ENCODE assay signal across 1 cellular context in the genomic region with DNA sequence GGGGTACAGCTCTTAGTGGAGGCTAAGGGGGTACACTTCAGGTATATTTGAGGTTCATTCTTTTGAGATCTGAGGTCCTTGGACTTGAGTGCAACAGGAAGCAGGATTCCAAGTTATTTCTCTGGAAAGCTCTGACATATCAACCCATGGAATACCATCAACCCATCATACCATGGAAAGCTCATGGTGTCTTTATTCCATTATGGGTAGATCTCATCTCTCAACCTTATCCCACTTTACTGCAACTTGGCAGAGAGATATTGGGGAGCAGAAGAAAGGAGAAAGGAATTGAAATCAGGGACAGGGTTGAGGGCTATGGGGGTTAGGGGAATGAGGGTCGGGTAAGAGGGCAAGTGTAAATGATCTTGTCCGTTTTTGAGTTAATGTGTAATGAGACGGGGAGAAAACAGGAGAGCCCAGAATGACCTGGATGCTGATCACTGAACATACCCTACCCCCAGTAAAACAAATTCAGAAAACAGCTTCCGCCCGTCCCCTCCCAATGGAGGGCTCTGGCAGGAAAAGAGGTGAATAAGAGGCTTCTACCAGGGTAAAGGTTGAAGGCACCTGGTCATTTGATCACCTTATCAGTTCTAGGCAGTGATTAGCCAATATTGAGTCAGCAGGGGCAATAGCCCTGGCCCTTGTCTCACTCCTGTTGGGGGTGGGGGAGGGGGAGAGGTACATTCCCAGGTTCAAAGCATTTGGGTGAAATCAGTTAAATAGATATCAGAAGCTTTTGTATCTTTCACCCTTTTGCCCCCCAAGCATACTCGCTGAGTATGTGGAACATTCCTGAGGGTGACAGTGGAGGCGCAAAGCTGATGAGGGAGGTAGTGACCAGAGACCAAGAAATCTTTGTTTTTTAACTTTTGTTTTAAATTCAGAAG.
TF ChIP-seq lines count a peak whose summit lies in the region.

No MANE protein-coding gene starts in this region.

TF ChIP-seq in HepG2, 621 proteins besides CTCF, POLR2A, EP300 and RAD21 (continued from another document and continues in another):
- TF ChIP-seq, protein P1, sequence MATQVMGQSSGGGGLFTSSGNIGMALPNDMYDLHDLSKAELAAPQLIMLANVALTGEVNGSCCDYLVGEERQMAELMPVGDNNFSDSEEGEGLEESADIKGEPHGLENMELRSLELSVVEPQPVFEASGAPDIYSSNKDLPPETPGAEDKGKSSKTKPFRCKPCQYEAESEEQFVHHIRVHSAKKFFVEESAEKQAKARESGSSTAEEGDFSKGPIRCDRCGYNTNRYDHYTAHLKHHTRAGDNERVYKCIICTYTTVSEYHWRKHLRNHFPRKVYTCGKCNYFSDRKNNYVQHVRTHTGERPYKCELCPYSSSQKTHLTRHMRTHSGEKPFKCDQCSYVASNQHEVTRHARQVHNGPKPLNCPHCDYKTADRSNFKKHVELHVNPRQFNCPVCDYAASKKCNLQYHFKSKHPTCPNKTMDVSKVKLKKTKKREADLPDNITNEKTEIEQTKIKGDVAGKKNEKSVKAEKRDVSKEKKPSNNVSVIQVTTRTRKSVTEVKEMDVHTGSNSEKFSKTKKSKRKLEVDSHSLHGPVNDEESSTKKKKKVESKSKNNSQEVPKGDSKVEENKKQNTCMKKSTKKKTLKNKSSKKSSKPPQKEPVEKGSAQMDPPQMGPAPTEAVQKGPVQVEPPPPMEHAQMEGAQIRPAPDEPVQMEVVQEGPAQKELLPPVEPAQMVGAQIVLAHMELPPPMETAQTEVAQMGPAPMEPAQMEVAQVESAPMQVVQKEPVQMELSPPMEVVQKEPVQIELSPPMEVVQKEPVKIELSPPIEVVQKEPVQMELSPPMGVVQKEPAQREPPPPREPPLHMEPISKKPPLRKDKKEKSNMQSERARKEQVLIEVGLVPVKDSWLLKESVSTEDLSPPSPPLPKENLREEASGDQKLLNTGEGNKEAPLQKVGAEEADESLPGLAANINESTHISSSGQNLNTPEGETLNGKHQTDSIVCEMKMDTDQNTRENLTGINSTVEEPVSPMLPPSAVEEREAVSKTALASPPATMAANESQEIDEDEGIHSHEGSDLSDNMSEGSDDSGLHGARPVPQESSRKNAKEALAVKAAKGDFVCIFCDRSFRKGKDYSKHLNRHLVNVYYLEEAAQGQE (IDR thresholded peaks at IDR 0.05; ENCODE audit: borderline replicate concordance in 1 of 2, low read depth in 1 of 2, low read length in 2 of 2): peak in 1 of 2 experiments; percentile 70; a peak in 2 of 4 replicates
- TF ChIP-seq SMC3 (IDR thresholded peaks at IDR 0.05; ENCODE audit: low read length) (peak; percentile 30; the same call in 1 of the 2 replicates), MBD4 (IDR thresholded peaks at IDR 0.05; ENCODE audit: borderline replicate concordance, low read length) (no peak), TOE1 (CRISPR knock-in tag; IDR thresholded peaks at IDR 0.05) (no peak), EZH2 (conservative IDR thresholded peaks at IDR 0.05; ENCODE audit: low read depth, low read length) (no peak), RBFOX2 (IDR thresholded peaks at IDR 0.05; ENCODE audit: low read depth, low read length) (peak; percentile 65), ZNF776 (CRISPR knock-in tag; IDR thresholded peaks at IDR 0.05) (no peak), ZNF256 (CRISPR knock-in tag; conservative IDR thresholded peaks at IDR 0.05) (no peak), ZNF160 (CRISPR knock-in tag; IDR thresholded peaks at IDR 0.05) (peak; percentile 43; the same call in 1 of the 2 replicates), KLF9 (CRISPR knock-in tag; IDR thresholded peaks at IDR 0.05; ENCODE audit: low read depth) (no peak), ZNF468 (CRISPR knock-in tag; IDR thresholded peaks at IDR 0.05) (no peak), ZNF292 (CRISPR knock-in tag; IDR thresholded peaks at IDR 0.05; ENCODE audit: borderline replicate concordance, low read depth) (no peak), ATAD3A (CRISPR knock-in tag; IDR thresholded peaks at IDR 0.05) (no peak)
- TF ChIP-seq, protein P2, sequence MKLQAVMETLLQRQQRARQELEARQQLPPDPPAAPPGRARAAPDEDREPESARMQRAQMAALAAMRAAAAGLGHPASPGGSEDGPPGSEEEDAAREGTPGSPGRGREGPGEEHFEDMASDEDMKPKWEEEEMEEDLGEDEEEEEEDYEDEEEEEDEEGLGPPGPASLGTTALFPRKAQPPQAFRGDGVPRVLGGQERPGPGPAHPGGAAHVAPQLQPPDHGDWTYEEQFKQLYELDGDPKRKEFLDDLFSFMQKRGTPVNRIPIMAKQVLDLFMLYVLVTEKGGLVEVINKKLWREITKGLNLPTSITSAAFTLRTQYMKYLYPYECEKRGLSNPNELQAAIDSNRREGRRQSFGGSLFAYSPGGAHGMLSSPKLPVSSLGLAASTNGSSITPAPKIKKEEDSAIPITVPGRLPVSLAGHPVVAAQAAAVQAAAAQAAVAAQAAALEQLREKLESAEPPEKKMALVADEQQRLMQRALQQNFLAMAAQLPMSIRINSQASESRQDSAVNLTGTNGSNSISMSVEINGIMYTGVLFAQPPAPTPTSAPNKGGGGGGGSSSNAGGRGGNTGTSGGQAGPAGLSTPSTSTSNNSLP (IDR thresholded peaks at IDR 0.05; ENCODE audit: low read depth, low read length): peak; percentile 99
- TF ChIP-seq, protein P3, sequence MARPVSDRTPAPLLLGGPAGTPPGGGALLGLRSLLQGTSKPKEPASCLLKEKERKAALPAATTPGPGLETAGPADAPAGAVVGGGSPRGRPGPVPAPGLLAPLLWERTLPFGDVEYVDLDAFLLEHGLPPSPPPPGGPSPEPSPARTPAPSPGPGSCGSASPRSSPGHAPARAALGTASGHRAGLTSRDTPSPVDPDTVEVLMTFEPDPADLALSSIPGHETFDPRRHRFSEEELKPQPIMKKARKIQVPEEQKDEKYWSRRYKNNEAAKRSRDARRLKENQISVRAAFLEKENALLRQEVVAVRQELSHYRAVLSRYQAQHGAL (CRISPR knock-in tag; IDR thresholded peaks at IDR 0.05; ENCODE audit: not compliant biosample characterization): no peak
- TF ChIP-seq, protein P4, sequence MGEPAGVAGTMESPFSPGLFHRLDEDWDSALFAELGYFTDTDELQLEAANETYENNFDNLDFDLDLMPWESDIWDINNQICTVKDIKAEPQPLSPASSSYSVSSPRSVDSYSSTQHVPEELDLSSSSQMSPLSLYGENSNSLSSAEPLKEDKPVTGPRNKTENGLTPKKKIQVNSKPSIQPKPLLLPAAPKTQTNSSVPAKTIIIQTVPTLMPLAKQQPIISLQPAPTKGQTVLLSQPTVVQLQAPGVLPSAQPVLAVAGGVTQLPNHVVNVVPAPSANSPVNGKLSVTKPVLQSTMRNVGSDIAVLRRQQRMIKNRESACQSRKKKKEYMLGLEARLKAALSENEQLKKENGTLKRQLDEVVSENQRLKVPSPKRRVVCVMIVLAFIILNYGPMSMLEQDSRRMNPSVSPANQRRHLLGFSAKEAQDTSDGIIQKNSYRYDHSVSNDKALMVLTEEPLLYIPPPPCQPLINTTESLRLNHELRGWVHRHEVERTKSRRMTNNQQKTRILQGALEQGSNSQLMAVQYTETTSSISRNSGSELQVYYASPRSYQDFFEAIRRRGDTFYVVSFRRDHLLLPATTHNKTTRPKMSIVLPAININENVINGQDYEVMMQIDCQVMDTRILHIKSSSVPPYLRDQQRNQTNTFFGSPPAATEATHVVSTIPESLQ (CRISPR knock-in tag; conservative IDR thresholded peaks at IDR 0.05): no peak
- TF ChIP-seq, protein P5, sequence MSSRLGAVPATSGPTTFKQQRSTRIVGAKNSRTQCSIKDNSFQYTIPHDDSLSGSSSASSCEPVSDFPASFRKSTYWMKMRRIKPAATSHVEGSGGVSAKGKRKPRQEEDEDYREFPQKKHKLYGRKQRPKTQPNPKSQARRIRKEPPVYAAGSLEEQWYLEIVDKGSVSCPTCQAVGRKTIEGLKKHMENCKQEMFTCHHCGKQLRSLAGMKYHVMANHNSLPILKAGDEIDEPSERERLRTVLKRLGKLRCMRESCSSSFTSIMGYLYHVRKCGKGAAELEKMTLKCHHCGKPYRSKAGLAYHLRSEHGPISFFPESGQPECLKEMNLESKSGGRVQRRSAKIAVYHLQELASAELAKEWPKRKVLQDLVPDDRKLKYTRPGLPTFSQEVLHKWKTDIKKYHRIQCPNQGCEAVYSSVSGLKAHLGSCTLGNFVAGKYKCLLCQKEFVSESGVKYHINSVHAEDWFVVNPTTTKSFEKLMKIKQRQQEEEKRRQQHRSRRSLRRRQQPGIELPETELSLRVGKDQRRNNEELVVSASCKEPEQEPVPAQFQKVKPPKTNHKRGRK (CRISPR knock-in tag; IDR thresholded peaks at IDR 0.05): no peak
- TF ChIP-seq, protein P6, sequence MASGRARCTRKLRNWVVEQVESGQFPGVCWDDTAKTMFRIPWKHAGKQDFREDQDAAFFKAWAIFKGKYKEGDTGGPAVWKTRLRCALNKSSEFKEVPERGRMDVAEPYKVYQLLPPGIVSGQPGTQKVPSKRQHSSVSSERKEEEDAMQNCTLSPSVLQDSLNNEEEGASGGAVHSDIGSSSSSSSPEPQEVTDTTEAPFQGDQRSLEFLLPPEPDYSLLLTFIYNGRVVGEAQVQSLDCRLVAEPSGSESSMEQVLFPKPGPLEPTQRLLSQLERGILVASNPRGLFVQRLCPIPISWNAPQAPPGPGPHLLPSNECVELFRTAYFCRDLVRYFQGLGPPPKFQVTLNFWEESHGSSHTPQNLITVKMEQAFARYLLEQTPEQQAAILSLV (CRISPR knock-in tag; IDR thresholded peaks at IDR 0.05; ENCODE audit: borderline replicate concordance): no peak
- TF ChIP-seq, protein P7, sequence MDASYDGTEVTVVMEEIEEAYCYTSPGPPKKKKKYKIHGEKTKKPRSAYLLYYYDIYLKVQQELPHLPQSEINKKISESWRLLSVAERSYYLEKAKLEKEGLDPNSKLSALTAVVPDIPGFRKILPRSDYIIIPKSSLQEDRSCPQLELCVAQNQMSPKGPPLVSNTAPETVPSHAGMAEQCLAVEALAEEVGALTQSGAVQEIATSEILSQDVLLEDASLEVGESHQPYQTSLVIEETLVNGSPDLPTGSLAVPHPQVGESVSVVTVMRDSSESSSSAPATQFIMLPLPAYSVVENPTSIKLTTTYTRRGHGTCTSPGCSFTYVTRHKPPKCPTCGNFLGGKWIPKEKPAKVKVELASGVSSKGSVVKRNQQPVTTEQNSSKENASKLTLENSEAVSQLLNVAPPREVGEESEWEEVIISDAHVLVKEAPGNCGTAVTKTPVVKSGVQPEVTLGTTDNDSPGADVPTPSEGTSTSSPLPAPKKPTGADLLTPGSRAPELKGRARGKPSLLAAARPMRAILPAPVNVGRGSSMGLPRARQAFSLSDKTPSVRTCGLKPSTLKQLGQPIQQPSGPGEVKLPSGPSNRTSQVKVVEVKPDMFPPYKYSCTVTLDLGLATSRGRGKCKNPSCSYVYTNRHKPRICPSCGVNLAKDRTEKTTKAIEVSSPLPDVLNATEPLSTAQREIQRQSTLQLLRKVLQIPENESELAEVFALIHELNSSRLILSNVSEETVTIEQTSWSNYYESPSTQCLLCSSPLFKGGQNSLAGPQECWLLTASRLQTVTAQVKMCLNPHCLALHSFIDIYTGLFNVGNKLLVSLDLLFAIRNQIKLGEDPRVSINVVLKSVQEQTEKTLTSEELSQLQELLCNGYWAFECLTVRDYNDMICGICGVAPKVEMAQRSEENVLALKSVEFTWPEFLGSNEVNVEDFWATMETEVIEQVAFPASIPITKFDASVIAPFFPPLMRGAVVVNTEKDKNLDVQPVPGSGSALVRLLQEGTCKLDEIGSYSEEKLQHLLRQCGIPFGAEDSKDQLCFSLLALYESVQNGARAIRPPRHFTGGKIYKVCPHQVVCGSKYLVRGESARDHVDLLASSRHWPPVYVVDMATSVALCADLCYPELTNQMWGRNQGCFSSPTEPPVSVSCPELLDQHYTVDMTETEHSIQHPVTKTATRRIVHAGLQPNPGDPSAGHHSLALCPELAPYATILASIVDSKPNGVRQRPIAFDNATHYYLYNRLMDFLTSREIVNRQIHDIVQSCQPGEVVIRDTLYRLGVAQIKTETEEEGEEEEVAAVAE (CRISPR knock-in tag; IDR thresholded peaks at IDR 0.05; ENCODE audit: borderline replicate concordance): no peak; the same call in 1 of the 2 replicates
- TF ChIP-seq, protein P8, sequence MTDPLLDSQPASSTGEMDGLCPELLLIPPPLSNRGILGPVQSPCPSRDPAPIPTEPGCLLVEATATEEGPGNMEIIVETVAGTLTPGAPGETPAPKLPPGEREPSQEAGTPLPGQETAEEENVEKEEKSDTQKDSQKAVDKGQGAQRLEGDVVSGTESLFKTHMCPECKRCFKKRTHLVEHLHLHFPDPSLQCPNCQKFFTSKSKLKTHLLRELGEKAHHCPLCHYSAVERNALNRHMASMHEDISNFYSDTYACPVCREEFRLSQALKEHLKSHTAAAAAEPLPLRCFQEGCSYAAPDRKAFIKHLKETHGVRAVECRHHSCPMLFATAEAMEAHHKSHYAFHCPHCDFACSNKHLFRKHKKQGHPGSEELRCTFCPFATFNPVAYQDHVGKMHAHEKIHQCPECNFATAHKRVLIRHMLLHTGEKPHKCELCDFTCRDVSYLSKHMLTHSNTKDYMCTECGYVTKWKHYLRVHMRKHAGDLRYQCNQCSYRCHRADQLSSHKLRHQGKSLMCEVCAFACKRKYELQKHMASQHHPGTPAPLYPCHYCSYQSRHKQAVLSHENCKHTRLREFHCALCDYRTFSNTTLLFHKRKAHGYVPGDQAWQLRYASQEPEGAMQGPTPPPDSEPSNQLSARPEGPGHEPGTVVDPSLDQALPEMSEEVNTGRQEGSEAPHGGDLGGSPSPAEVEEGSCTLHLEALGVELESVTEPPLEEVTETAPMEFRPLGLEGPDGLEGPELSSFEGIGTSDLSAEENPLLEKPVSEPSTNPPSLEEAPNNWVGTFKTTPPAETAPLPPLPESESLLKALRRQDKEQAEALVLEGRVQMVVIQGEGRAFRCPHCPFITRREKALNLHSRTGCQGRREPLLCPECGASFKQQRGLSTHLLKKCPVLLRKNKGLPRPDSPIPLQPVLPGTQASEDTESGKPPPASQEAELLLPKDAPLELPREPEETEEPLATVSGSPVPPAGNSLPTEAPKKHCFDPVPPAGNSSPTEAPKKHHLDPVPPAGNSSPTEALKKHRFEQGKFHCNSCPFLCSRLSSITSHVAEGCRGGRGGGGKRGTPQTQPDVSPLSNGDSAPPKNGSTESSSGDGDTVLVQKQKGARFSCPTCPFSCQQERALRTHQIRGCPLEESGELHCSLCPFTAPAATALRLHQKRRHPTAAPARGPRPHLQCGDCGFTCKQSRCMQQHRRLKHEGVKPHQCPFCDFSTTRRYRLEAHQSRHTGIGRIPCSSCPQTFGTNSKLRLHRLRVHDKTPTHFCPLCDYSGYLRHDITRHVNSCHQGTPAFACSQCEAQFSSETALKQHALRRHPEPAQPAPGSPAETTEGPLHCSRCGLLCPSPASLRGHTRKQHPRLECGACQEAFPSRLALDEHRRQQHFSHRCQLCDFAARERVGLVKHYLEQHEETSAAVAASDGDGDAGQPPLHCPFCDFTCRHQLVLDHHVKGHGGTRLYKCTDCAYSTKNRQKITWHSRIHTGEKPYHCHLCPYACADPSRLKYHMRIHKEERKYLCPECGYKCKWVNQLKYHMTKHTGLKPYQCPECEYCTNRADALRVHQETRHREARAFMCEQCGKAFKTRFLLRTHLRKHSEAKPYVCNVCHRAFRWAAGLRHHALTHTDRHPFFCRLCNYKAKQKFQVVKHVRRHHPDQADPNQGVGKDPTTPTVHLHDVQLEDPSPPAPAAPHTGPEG (CRISPR knock-in tag; IDR thresholded peaks at IDR 0.05): no peak
- TF ChIP-seq, protein P9, sequence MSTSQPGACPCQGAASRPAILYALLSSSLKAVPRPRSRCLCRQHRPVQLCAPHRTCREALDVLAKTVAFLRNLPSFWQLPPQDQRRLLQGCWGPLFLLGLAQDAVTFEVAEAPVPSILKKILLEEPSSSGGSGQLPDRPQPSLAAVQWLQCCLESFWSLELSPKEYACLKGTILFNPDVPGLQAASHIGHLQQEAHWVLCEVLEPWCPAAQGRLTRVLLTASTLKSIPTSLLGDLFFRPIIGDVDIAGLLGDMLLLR (CRISPR knock-in tag; IDR thresholded peaks at IDR 0.05): no peak
